ENCODE assay signal across 16 cellular contexts in genomic region chr11:113435190-113435968, GRCh38. TPM values are rescaled to one million over a fixed set of nuclear protein-coding genes. Genes with fewer than 3 reads are reported as not detected.
A peak's percentile ranks its signal among the peaks of the same experiment; 100 is the strongest.
DNase-seq lines count a peak whose midpoint lies in the region; ATAC-seq and TF ChIP-seq lines count a peak whose summit lies in the region.
"Had no signal": no experiment of that assay in that cellular context is flagged by ENCODE, and none has a peak within 500 bp of the region (broad histone marks: within the 10 kb centered on the region; RNA-seq: fewer than 3 reads in every experiment).

No MANE protein-coding gene starts in this region.

- no peaks in the 10 kb centered on the region for H3K36me3 Mint-ChIP-seq in GM23338 (ENCODE audit: low read depth)

- intact Hi-C loops in mammary epithelial cell (cut with micrococcal nuclease) (no loop called here), left lung (cut with DNase I) (no loop called here), sciatic nerve (cut with DNase I) (no loop called here)

- H3K9ac ChIP-seq in mammary epithelial cell (ENCODE audit: insufficient read depth, low read length): no peak overlapping the region

- H3K4me3 Mint-ChIP-seq in GM23338: no peak overlapping the region
- H3K4me3 Mint-ChIP-seq: CD4-positive, alpha-beta T cell; HFFc6 had no signal

- no TSS peak for BruUV-seq in mammary epithelial cell (replicated peaks; lab: Mats Ljungman, UMichigan)

- no peak overlapping the region for H3K27ac Mint-ChIP-seq in GM23338
- H3K27ac Mint-ChIP-seq: CD4-positive, alpha-beta T cell; HFFc6 had no signal

- dilution Hi-C loops in mammary epithelial cell (cut with HindIII; ENCODE audit: low sequenced_read_pairs): no loop called here

- H3K79me2 ChIP-seq in GM23338 (replicated peaks; ENCODE audit: insufficient read depth): no peaks in the 10 kb centered on the region
- H3K79me2 ChIP-seq in mammary epithelial cell (ENCODE audit: insufficient read depth, low read length): no peaks in the 10 kb centered on the region

- no peaks in the 10 kb centered on the region for H3K36me3 ChIP-seq in GM23338 (ENCODE audit: insufficient read depth)
- no peaks in the 10 kb centered on the region for H3K36me3 ChIP-seq in mammary epithelial cell (ENCODE audit: insufficient read depth, low read length)
- H3K36me3 ChIP-seq in left lung: no peaks in the 10 kb centered on the region

- H3K27ac ChIP-seq in GM23338 (ENCODE audit: low read depth) (no peak overlapping the region), mammary epithelial cell (ENCODE audit: insufficient read depth, low read depth, low read length) (no peak overlapping the region), left lung (no peak overlapping the region)
- H3K27ac ChIP-seq: C4-2B had no signal

- no peaks in the 10 kb centered on the region for H3K9me3 Mint-ChIP-seq in GM23338
- H3K9me3 Mint-ChIP-seq: CD4-positive, alpha-beta T cell had no signal

- no peak for ATAC-seq in GM23338
- peak; percentile 44 for ATAC-seq in left lung
- peak; percentile 57 for ATAC-seq in sciatic nerve
- ATAC-seq: HCT116 had no signal

- H3K9me3 ChIP-seq in mammary epithelial cell (replicated peaks; ENCODE audit: insufficient read depth, low read length) (no peaks in the 10 kb centered on the region), left lung (no peaks in the 10 kb centered on the region)
- H3K9me3 ChIP-seq: Caco-2 had no signal

- H3K9me2 ChIP-seq in GM23338 (ENCODE audit: insufficient read depth): no peaks in the 10 kb centered on the region

- in situ Hi-C loops in mammary epithelial cell (cut with MboI; ENCODE audit: low sequenced_read_pairs in 2 of 2): no loop called here

- H2AFZ ChIP-seq in GM23338 (peak overlapping the region; percentile 81), mammary epithelial cell (ENCODE audit: low read depth, low read length) (peak overlapping the region; percentile 78)

- WGBS in mammary epithelial cell (ENCODE audit: low coverage, missing lambda C conversion rate): 68% methylated on average over 3 of the region's 8 CpGs

- H3K4me1 Mint-ChIP-seq in GM23338: peaks cover 12% of the 10 kb centered on the region

- peaks cover 5% of the 10 kb centered on the region for H3K27me3 Mint-ChIP-seq in GM23338 (ENCODE audit: insufficient read depth, low read depth, poor library complexity)

- H3K27me3 ChIP-seq in GM23338 (ENCODE audit: insufficient read depth) (no peaks in the 10 kb centered on the region), mammary epithelial cell (ENCODE audit: insufficient read depth, low read length) (no peaks in the 10 kb centered on the region), left lung (no peaks in the 10 kb centered on the region)

- peaks cover 8% of the 10 kb centered on the region; the same call in 1 of the 2 replicates for H3K4me1 ChIP-seq in GM23338 (ENCODE audit: insufficient read depth)
- peaks cover 13% of the 10 kb centered on the region for H3K4me1 ChIP-seq in mammary epithelial cell (ENCODE audit: insufficient read depth, low read length)
- H3K4me1 ChIP-seq in left lung: no peaks in the 10 kb centered on the region
- H3K4me1 ChIP-seq: Caco-2 had no signal

- no peaks in the 10 kb centered on the region for H3F3A ChIP-seq in GM23338 (replicated peaks; ENCODE audit: low read depth)

- no peak overlapping the region for H3K4me2 ChIP-seq in GM23338
- H3K4me2 ChIP-seq in mammary epithelial cell (ENCODE audit: insufficient read depth, low read depth, low read length): no peak overlapping the region

- CTCF ChIA-PET in mammary epithelial cell (lab: Charles Lee; ENCODE audit: low non-redundant PET): no interaction called here

- no peak overlapping the region for H3K4me3 ChIP-seq in GM23338
- H3K4me3 ChIP-seq in mammary epithelial cell (replicated peaks in 1 of 3; ENCODE audit: insufficient read depth in 1 of 3, low read depth in 2 of 3, low read length in 3 of 3): no peak overlapping the region
- H3K4me3 ChIP-seq in left lung: no peak overlapping the region

- DNase-seq in GM23338 (ENCODE audit: low spot score): no peak
- no peak for DNase-seq in mammary epithelial cell
- DNase-seq in left lung: no peak
- no peak for DNase-seq in sciatic nerve (ENCODE audit: low spot score)
- no peak for DNase-seq in NOMO-1 treated with dmso at 0.1 percent for 144 hours (lab: John Stamatoyannopoulos, UW; ENCODE audit: unreplicated experiment)
- DNase-seq in middle frontal gyrus (ENCODE audit: extremely low spot score, low spot score): no peak
- no peak for DNase-seq in NOMO-1 treated with DMSO at 0.1 percent for 48 hours (lab: John Stamatoyannopoulos, UW; ENCODE audit: unreplicated experiment)
- DNase-seq: ACHN; Caco-2; CD4-positive, alpha-beta T cell; GOT3; H7; HFFc6 had no signal

- TF ChIP-seq CTCF in GM23338 (conservative IDR thresholded peaks at IDR 0.05; ENCODE audit: low read depth in 2 of 2): no peak
- TF ChIP-seq CTCF in mammary epithelial cell (conservative IDR thresholded peaks at IDR 0.05 in 1 of 2, IDR thresholded peaks at IDR 0.05 in 1 of 2; ENCODE audit: extremely low read depth in 1 of 2, insufficient read depth in 1 of 2, low read depth in 1 of 2, low read length in 2 of 2): no peak
- no peak for TF ChIP-seq CTCF in left lung (IDR thresholded peaks at IDR 0.05)

- H4K20me1 ChIP-seq in GM23338 (replicated peaks; ENCODE audit: insufficient read depth) (no peaks in the 10 kb centered on the region), mammary epithelial cell (ENCODE audit: insufficient read depth, low read length) (no peaks in the 10 kb centered on the region)

TF ChIP-seq in GM23338, 12 proteins besides CTCF, POLR2A, EP300 and RAD21:
- no peak for TF ChIP-seq NANOG (IDR thresholded peaks at IDR 0.05; ENCODE audit: borderline replicate concordance)
- no peak for TF ChIP-seq CREB1 (CRISPR knock-in tag; IDR thresholded peaks at IDR 0.05; ENCODE audit: low read depth)
- TF ChIP-seq REST (IDR thresholded peaks at IDR 0.05; ENCODE audit: unreplicated experiment): no peak
- no peak for TF ChIP-seq EZH2 (IDR thresholded peaks at IDR 0.05; ENCODE audit: low read depth, unreplicated experiment)
- no peak for TF ChIP-seq ZNF114 (CRISPR knock-in tag; IDR thresholded peaks at IDR 0.05)
- TF ChIP-seq ETS1 (IDR thresholded peaks at IDR 0.05): no peak

RNA-seq across cellular contexts. Expression of gene DRD2, which starts 39.8 kb away (rescaled TPM):
- 0.21 TPM in 1 of 2 replicates, not detected in the other for total RNA-seq in GM23338 (2014; rRNA removed; shearing (Covaris generic))
- 0.40 and 0.66 TPM in 2 replicates for polyA plus RNA-seq in GM23338 (2016; fragmentation: Nextera tagmentation; extraction: Ambion mirVana)
- total RNA-seq in mammary epithelial cell: 1 to 10 TPM; 1.5 to 6.8 TPM
- 28.7 TPM for polyA plus RNA-seq in mammary epithelial cell
- 7.9 TPM for polyA minus RNA-seq in mammary epithelial cell
- total RNA-seq in left lung: not detected
- total RNA-seq in sciatic nerve: 0.71 TPM
- total RNA-seq: CD4-positive, alpha-beta T cell; HFFc6 had no signal
- polyA plus RNA-seq: BJ had no signal

RNA-seq across cellular contexts. Expression of gene ANKK1, which starts 47.8 kb away (rescaled TPM):
- total RNA-seq in GM23338 (2014; rRNA removed; shearing (Covaris generic)): 0.14 TPM in 1 of 2 replicates, not detected in the other
- polyA plus RNA-seq in GM23338 (2016; fragmentation: Nextera tagmentation; extraction: Ambion mirVana) (0.08 TPM in 1 of 2 replicates, not detected in the other), mammary epithelial cell (2.5 TPM)
- total RNA-seq in mammary epithelial cell (1 to 10 TPM; 1.5 to 2.3 TPM), left lung (under 1 TPM; 0.09 to 0.39 TPM), sciatic nerve (0.98 TPM)
- 4.5 TPM for polyA minus RNA-seq in mammary epithelial cell
- total RNA-seq: H7, HFFc6 had no signal
- polyA plus RNA-seq: BJ had no signal
